Comparison of ENCODE assay signal across 31 cellular contexts in genomic region chr1:59089922-59090457, GRCh38.
"Had no signal": no experiment of that assay in that cellular context is flagged by ENCODE, and none has a peak within 500 bp of the region (broad histone marks: within the 10 kb centered on the region; RNA-seq: fewer than 3 reads in every experiment).

No MANE protein-coding gene starts in this region.

- H3K27me3 ChIP-seq: ascending aorta, heart right ventricle, neutrophil, ovary had no signal

- H3K9me3 ChIP-seq: neutrophil, ovary had no signal

- H3K4me1 Mint-ChIP-seq: activated naive CD4-positive, alpha-beta T cell treated with anti-CD3 and anti-CD28 coated beads, Interleukin-2, amount 10 ng/mL, durations not matched to agents 7 days and 5 days; activated naive CD8-positive, alpha-beta T cell treated with anti-CD3 and anti-CD28 coated beads, Interleukin-2, amount 10 ng/mL, durations not matched to agents 7 days and 5 days; brain; naive B cell; nephron progenitor cell; stimulated activated memory B cell treated with anti-CD40 and anti-IgM and Interleukin-4, amounts not matched to agents 10 μg/mL and 1 μg/mL and 100 μg/mL, for 72 hours; stimulated activated naive CD8-positive, alpha-beta T cell treated with anti-CD3 and anti-CD28 coated beads, Interleukin-15, amount 100 ng/mL, for 72 hours had no signal

- H3K36me3 Mint-ChIP-seq: activated CD4-positive, alpha-beta memory T cell treated with anti-CD3 and anti-CD28 coated beads for 36 hours; activated naive CD4-positive, alpha-beta T cell treated with anti-CD3 and anti-CD28 coated beads, Interleukin-2, amount 10 ng/mL, durations not matched to agents 7 days and 5 days; brain; stimulated activated memory B cell treated with anti-CD40 and anti-IgM and Interleukin-4, amounts not matched to agents 10 μg/mL and 1 μg/mL and 100 μg/mL, for 72 hours had no signal

- DNase-seq: activated CD4-positive, alpha-beta memory T cell treated with anti-CD3 and anti-CD28 coated beads for 36 hours; activated CD4-positive, alpha-beta T cell treated with anti-CD3 and anti-CD28 coated beads, Interleukin-2, amount 10 ng/mL, durations not matched to agents 24 days and 14 days; activated CD4-positive, CD25-positive, alpha-beta regulatory T cell treated with anti-CD3 and anti-CD28 coated beads, Interleukin-2, amount 50 U/mL, for 72 hours; activated CD8-positive, alpha-beta memory T cell treated with anti-CD3 and anti-CD28 coated beads, Interleukin-2, amount 50 U/mL, for 4 hours; activated gamma-delta T cell; activated naive CD4-positive, alpha-beta T cell treated with anti-CD3 and anti-CD28 coated beads, Interleukin-2, amount 10 ng/mL, durations not matched to agents 7 days and 5 days; activated naive CD8-positive, alpha-beta T cell treated with anti-CD3 and anti-CD28 coated beads, Interleukin-2, amount 10 ng/mL, durations not matched to agents 7 days and 5 days; activated T-cell treated with anti-CD3 and anti-CD28 coated beads, Interleukin-2, amount 50 U/mL, for 1 hour; cortex of kidney; effector memory CD8-positive, alpha-beta T cell; foreskin melanocyte; heart right ventricle; kidney glomerular epithelial cell; left ventricle myocardium inferior; naive B cell; nephron progenitor cell; ovary; retina; stimulated activated CD4-positive, alpha-beta T cell treated with anti-CD3 and anti-CD28 coated beads, Interleukin-4, amount 100 ng/mL, for 4 hours; stimulated activated CD8-positive, alpha-beta memory T cell treated with anti-CD3 and anti-CD28 coated beads, Interleukin-4, amount 100 ng/mL, for 48 hours; stimulated activated naive CD8-positive, alpha-beta T cell treated with anti-CD3 and anti-CD28 coated beads, Interleukin-15, amount 100 ng/mL, for 72 hours; substantia nigra; T-helper 17 cell; T1000 had no signal

- H3K4me3 ChIP-seq: ascending aorta, heart right ventricle, left ventricle myocardium inferior, ovary, skin epidermis had no signal

- H3K9me3 Mint-ChIP-seq: effector memory CD8-positive, alpha-beta T cell had no signal

- H3K27ac ChIP-seq: ascending aorta, heart right ventricle, left ventricle myocardium inferior, neutrophil, ovary, skin epidermis had no signal

- H3K4me3 Mint-ChIP-seq: activated CD4-positive, alpha-beta memory T cell treated with anti-CD3 and anti-CD28 coated beads for 36 hours; activated CD4-positive, alpha-beta T cell treated with anti-CD3 and anti-CD28 coated beads, Interleukin-2, amount 10 ng/mL, durations not matched to agents 24 days and 14 days; activated naive CD4-positive, alpha-beta T cell treated with anti-CD3 and anti-CD28 coated beads, Interleukin-2, amount 10 ng/mL, durations not matched to agents 7 days and 5 days; activated naive CD8-positive, alpha-beta T cell treated with anti-CD3 and anti-CD28 coated beads, Interleukin-2, amount 10 ng/mL, durations not matched to agents 7 days and 5 days; brain; effector memory CD8-positive, alpha-beta T cell; naive B cell; nephron progenitor cell; stimulated activated memory B cell treated with anti-CD40 and anti-IgM and Interleukin-4, amounts not matched to agents 10 μg/mL and 1 μg/mL and 100 μg/mL, for 72 hours; stimulated activated naive CD8-positive, alpha-beta T cell treated with anti-CD3 and anti-CD28 coated beads, Interleukin-15, amount 100 ng/mL, for 72 hours; T-helper 17 cell had no signal

- H3K4me1 ChIP-seq: ascending aorta, left ventricle myocardium inferior had no signal

- H3K36me3 ChIP-seq: ascending aorta, heart right ventricle, left ventricle myocardium inferior, neutrophil, ovary had no signal

- ATAC-seq: effector memory CD8-positive, alpha-beta T cell; heart right ventricle; sciatic nerve; stimulated activated memory B cell treated with anti-CD40 and anti-IgM and Interleukin-4, amounts not matched to agents 10 μg/mL and 1 μg/mL and 100 μg/mL, for 72 hours; stimulated activated naive CD8-positive, alpha-beta T cell treated with anti-CD3 and anti-CD28 coated beads, Interleukin-15, amount 100 ng/mL, for 72 hours; T-helper 17 cell had no signal

- H3K27ac Mint-ChIP-seq: activated CD4-positive, alpha-beta memory T cell treated with anti-CD3 and anti-CD28 coated beads for 36 hours; activated CD4-positive, alpha-beta T cell treated with anti-CD3 and anti-CD28 coated beads, Interleukin-2, amount 10 ng/mL, durations not matched to agents 24 days and 14 days; activated naive CD4-positive, alpha-beta T cell treated with anti-CD3 and anti-CD28 coated beads, Interleukin-2, amount 10 ng/mL, durations not matched to agents 7 days and 5 days; activated naive CD8-positive, alpha-beta T cell treated with anti-CD3 and anti-CD28 coated beads, Interleukin-2, amount 10 ng/mL, durations not matched to agents 7 days and 5 days; effector memory CD8-positive, alpha-beta T cell; nephron progenitor cell; progenitor cell of endocrine pancreas; stimulated activated memory B cell treated with anti-CD40 and anti-IgM and Interleukin-4, amounts not matched to agents 10 μg/mL and 1 μg/mL and 100 μg/mL, for 72 hours; stimulated activated naive CD8-positive, alpha-beta T cell treated with anti-CD3 and anti-CD28 coated beads, Interleukin-15, amount 100 ng/mL, for 72 hours; T-helper 17 cell had no signal

- H3K27me3 Mint-ChIP-seq: activated naive CD8-positive, alpha-beta T cell treated with anti-CD3 and anti-CD28 coated beads, Interleukin-2, amount 10 ng/mL, durations not matched to agents 7 days and 5 days; effector memory CD8-positive, alpha-beta T cell; naive B cell; stimulated activated memory B cell treated with anti-CD40 and anti-IgM and Interleukin-4, amounts not matched to agents 10 μg/mL and 1 μg/mL and 100 μg/mL, for 72 hours; stimulated activated naive CD8-positive, alpha-beta T cell treated with anti-CD3 and anti-CD28 coated beads, Interleukin-15, amount 100 ng/mL, for 72 hours had no signal
